Comparison of ENCODE assay signal across 1 cellular context in genomic region chr15:73369073-73369694, GRCh38.
TF ChIP-seq lines count a peak whose summit lies in the region.

No MANE protein-coding gene starts in this region.

TF ChIP-seq in A549, 52 proteins besides CTCF, POLR2A, EP300 and RAD21 (continued from another document):
- TF ChIP-seq MYC (IDR thresholded peaks at IDR 0.05; ENCODE audit: borderline replicate concordance, low read length) (no peak), CBX8 (IDR thresholded peaks at IDR 0.05) (no peak)
